19 cellular contexts compared by ENCODE assay signal in the genomic region with DNA sequence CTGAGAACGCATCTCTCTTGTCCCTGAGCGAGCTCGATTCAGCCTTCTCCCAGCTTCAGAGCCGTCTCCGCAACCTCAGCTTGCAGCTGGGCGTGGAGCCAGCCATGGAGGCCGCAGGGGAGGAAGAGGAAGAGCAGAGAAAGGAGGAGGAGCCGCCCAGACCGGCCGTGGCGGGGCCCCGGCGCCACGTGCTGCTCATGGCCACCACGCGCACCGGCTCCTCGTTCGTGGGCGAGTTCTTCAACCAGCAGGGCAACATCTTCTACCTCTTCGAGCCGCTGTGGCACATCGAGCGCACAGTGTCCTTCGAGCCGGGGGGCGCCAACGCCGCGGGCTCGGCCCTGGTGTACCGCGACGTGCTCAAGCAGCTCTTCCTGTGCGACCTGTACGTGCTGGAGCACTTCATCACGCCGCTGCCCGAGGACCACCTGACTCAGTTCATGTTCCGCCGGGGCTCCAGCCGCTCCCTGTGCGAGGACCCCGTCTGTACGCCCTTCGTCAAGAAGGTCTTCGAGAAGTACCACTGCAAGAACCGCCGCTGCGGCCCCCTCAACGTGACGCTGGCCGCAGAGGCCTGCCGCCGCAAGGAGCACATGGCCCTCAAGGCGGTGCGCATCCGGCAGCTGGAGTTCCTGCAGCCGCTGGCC. TPM values are rescaled to one million over a fixed set of nuclear protein-coding genes. Genes with fewer than 3 reads are reported as not detected.
DNase-seq lines count a peak whose midpoint lies in the region; ATAC-seq and TF ChIP-seq lines count a peak whose summit lies in the region.
"Had no signal": no experiment of that assay in that cellular context is flagged by ENCODE, and none has a peak within 500 bp of the region (broad histone marks: within the 10 kb centered on the region; RNA-seq: fewer than 3 reads in every experiment).

No MANE protein-coding gene starts in this region.

- ATAC-seq in HG03520 (IDR thresholded peaks at IDR 0.05; ENCODE audit: unreplicated experiment) = no peak
- ATAC-seq: stimulated activated naive CD8-positive, alpha-beta T cell treated with anti-CD3 and anti-CD28 coated beads, Interleukin-15, amount 100 ng/mL, for 72 hours had no signal

- no peak overlapping the region for H3K4me2 ChIP-seq in Karpas-422 (ENCODE audit: low read depth, low read length, poor library complexity, severe bottlenecking)

- H4K20me1 ChIP-seq in Karpas-422 (ENCODE audit: insufficient read depth, low read depth, low read length) = no peaks in the 10 kb centered on the region

- no peaks in the 10 kb centered on the region for H3K27me3 ChIP-seq in breast epithelium
- H3K27me3 ChIP-seq in left ventricle myocardium inferior (ENCODE audit: low read depth) = no peaks in the 10 kb centered on the region
- no peaks in the 10 kb centered on the region for H3K27me3 ChIP-seq in tibial nerve
- H3K27me3 ChIP-seq in Karpas-422 (ENCODE audit: low read length) = no peaks in the 10 kb centered on the region
- H3K27me3 ChIP-seq: cardiac muscle cell had no signal

- 75 to 78% methylated on average over 56 to 59 of the region's 59 CpGs for WGBS in tibial nerve, 2 donors

- intact Hi-C loops in breast epithelium (cut with DNase I; ENCODE audit: low total_unique reads) = no loop called here
- intact Hi-C loops in left ventricle myocardium inferior (cut with micrococcal nuclease) = no loop called here

- no peak overlapping the region for H3K4me3 ChIP-seq in breast epithelium
- no peak overlapping the region for H3K4me3 ChIP-seq in left ventricle myocardium inferior
- no peak overlapping the region for H3K4me3 ChIP-seq in tibial nerve
- H3K4me3 ChIP-seq in Karpas-422 (ENCODE audit: low read length) = no peak overlapping the region
- H3K4me3 ChIP-seq: cardiac muscle cell had no signal

- TF ChIP-seq POLR2A in breast epithelium (IDR thresholded peaks at IDR 0.05) (no peak), tibial nerve (IDR thresholded peaks at IDR 0.05) (no peak)

- no peaks in the 10 kb centered on the region for H3K9me2 ChIP-seq in Karpas-422 (replicated peaks; ENCODE audit: insufficient read depth, low read length)

- no peaks in the 10 kb centered on the region for H3K79me2 ChIP-seq in Karpas-422 (ENCODE audit: low read length)

- no peak overlapping the region for H3K9ac ChIP-seq in Karpas-422 (ENCODE audit: low read length)

- peak overlapping the region; percentile 88 to 99 for H3K27ac ChIP-seq in breast epithelium
- H3K27ac ChIP-seq in left ventricle myocardium inferior (replicated peaks) = peak overlapping the region; percentile 58
- peak overlapping the region in 3 of 4 donors; percentile 36 to 96 (median 92) for H3K27ac ChIP-seq in tibial nerve
- no peak overlapping the region for H3K27ac ChIP-seq in Karpas-422 (ENCODE audit: low read length)
- H3K27ac ChIP-seq: cardiac muscle cell, HL-60 had no signal

- TF ChIP-seq CTCF in breast epithelium (IDR thresholded peaks at IDR 0.05) (no peak), left ventricle myocardium inferior (IDR thresholded peaks at IDR 0.05; ENCODE audit: borderline replicate concordance) (no peak), tibial nerve (IDR thresholded peaks at IDR 0.05) (no peak)

- DNase-seq in breast epithelium (ENCODE audit: low spot score in 2 of 2) (no peak), left ventricle myocardium inferior (peak; percentile 71), pons (ENCODE audit: low spot score) (peak; percentile 71), tibial nerve (ENCODE audit: low spot score in 2 of 2) (no peak), iPS-NIHi7 (ENCODE audit: extremely low spot score) (no peak), Karpas-422 (no peak)
- DNase-seq: effector CD4-positive, alpha-beta T cell; H9; islet precursor cell; NCI-H2029 treated with DMSO at 0.1 percent for 48 hours; NCI-H510A treated with DMSO at 0.1 percent for 48 hours; SIG-M5; stimulated activated CD4-positive, alpha-beta T cell treated with anti-CD3 and anti-CD28 coated beads, Interleukin-1b, Interleukin-23, amount 100 ng/mL, for 48 hours; stimulated activated naive CD8-positive, alpha-beta T cell treated with anti-CD3 and anti-CD28 coated beads, Interleukin-15, amount 100 ng/mL, for 72 hours; T-helper 2 cell had no signal

- H3K36me3 ChIP-seq in breast epithelium = no peaks in the 10 kb centered on the region
- peaks cover 31% of the 10 kb centered on the region for H3K36me3 ChIP-seq in left ventricle myocardium inferior
- H3K36me3 ChIP-seq in tibial nerve = peaks cover 0 to 34% (median 0%) of the 10 kb centered on the region in 3 donors
- no peaks in the 10 kb centered on the region for H3K36me3 ChIP-seq in Karpas-422 (ENCODE audit: insufficient read depth, low read length)
- H3K36me3 ChIP-seq: cardiac muscle cell had no signal

- peaks cover 19 to 26% of the 10 kb centered on the region in 2 donors for H3K4me1 ChIP-seq in breast epithelium
- H3K4me1 ChIP-seq in left ventricle myocardium inferior = peaks cover 65% of the 10 kb centered on the region
- H3K4me1 ChIP-seq in tibial nerve = peaks cover 5 to 86% (median 49%) of the 10 kb centered on the region in 4 donors
- H3K4me1 ChIP-seq in Karpas-422 (ENCODE audit: low read length) = no peaks in the 10 kb centered on the region

- H2AFZ ChIP-seq in Karpas-422 (ENCODE audit: low read length) = no peak overlapping the region

- no peak for TF ChIP-seq EP300 in tibial nerve (IDR thresholded peaks at IDR 0.05)

- H3K9me3 ChIP-seq in breast epithelium (no peaks in the 10 kb centered on the region), left ventricle myocardium inferior (replicated peaks) (no peaks in the 10 kb centered on the region), tibial nerve (no peaks in the 10 kb centered on the region), Karpas-422 (ENCODE audit: low read length) (no peaks in the 10 kb centered on the region)

RNA-seq across cellular contexts. Expression of gene CHST3, which starts 43.2 kb away (rescaled TPM):
- total RNA-seq in breast epithelium (10 to 100 TPM; 20.2 to 34.5 (median 25.6) TPM), left ventricle myocardium inferior (18.0 TPM), tibial nerve (10 to 100 TPM; 41.2 to 56.4 (median 47.4) TPM)
- not detected in 2 replicates for total RNA-seq in Karpas-422 (2014; rRNA removed; shearing (Covaris generic); ENCODE audit: low replicate concordance)
- total RNA-seq: B cell had no signal

Comparison
In these comparisons a context has a peak if more than half of its experiments do, and no peak if none do; other contexts are left out.
1. DNase-seq: peak in left ventricle myocardium inferior (single experiment) and pons (single experiment); none in breast epithelium (0 of 2), tibial nerve (0 of 2), iPS-NIHi7 (single experiment) and Karpas-422 (single experiment).
2. RNA of gene CHST3, which starts 43.2 kb away (total RNA-seq): 41.2 to 56.4 TPM in tibial nerve, 20.2 to 34.5 TPM in breast epithelium and 18.0 TPM in left ventricle myocardium inferior (single experiment); not detected in Karpas-422; every median in the first group is over 10 times any median in the second.